In genomic region chr6:112144145-112144926, GRCh38 we compare ENCODE assay signal across 14 cellular contexts. TPM values are rescaled to one million over a fixed set of nuclear protein-coding genes. Genes with fewer than 3 reads are reported as not detected.
DNase-seq lines count a peak whose midpoint lies in the region; ATAC-seq and TF ChIP-seq lines count a peak whose summit lies in the region.
"Had no signal": no experiment of that assay in that cellular context is flagged by ENCODE, and none has a peak within 500 bp of the region (broad histone marks: within the 10 kb centered on the region; RNA-seq: fewer than 3 reads in every experiment).

No MANE protein-coding gene starts in this region.

- H3K4me2 ChIP-seq in OCI-LY7 (ENCODE audit: low read length), result peak overlapping the region; percentile 6; the same call in 1 of the 2 replicates

- BruUV-seq in OCI-LY7 (replicated peaks; lab: Mats Ljungman, UMichigan), result no TSS peak

- H3K4me1 Mint-ChIP-seq in CD8-positive, alpha-beta memory T cell, result peaks cover 2 to 8% (median 5%) of the 10 kb centered on the region in 3 donors
- H3K4me1 Mint-ChIP-seq: naive B cell had no signal

- no peaks in the 10 kb centered on the region for H4K20me1 ChIP-seq in OCI-LY7 (ENCODE audit: insufficient read depth, low read length)

- H3K9me2 ChIP-seq in OCI-LY7 (ENCODE audit: insufficient read depth, low read length), result no peaks in the 10 kb centered on the region

- H3K36me3 Mint-ChIP-seq in CD8-positive, alpha-beta memory T cell, result no peaks in the 10 kb centered on the region
- H3K36me3 Mint-ChIP-seq: naive B cell had no signal

- no peak for DNase-seq in CD8-positive, alpha-beta memory T cell
- DNase-seq in OCI-LY7 (ENCODE audit: low spot score) (no peak), NCI-H1105 treated with DMSO at 0.1 percent for 48 hours (lab: John Stamatoyannopoulos, UW) (no peak)
- DNase-seq: activated CD4-positive, alpha-beta T cell treated with anti-CD3 and anti-CD28 coated beads for 48 hours; activated effector memory CD4-positive, alpha-beta T cell treated with Interleukin-2 at 50 U/mL for 16 hours; Caco-2; naive B cell; NCI-H187 treated with DMSO at 0.1 percent for 48 hours; thyroid gland had no signal

- no peak for TF ChIP-seq EP300 in gastroesophageal sphincter (IDR thresholded peaks at IDR 0.05)

- H3K9me3 Mint-ChIP-seq in CD8-positive, alpha-beta memory T cell, result no peaks in the 10 kb centered on the region
- H3K9me3 Mint-ChIP-seq: naive B cell had no signal

- no peak for TF ChIP-seq POLR2A in gastroesophageal sphincter (IDR thresholded peaks at IDR 0.05)

- H3K9me3 ChIP-seq in CD8-positive, alpha-beta memory T cell (ENCODE audit: low read length), result no peaks in the 10 kb centered on the region
- H3K9me3 ChIP-seq in OCI-LY7 (ENCODE audit: low read length), result no peaks in the 10 kb centered on the region
- no peaks in the 10 kb centered on the region for H3K9me3 ChIP-seq in gastroesophageal sphincter
- H3K9me3 ChIP-seq: Caco-2, thyroid gland had no signal

- peaks cover 7 to 22% of the 10 kb centered on the region in 2 donors for H3K27me3 Mint-ChIP-seq in CD8-positive, alpha-beta memory T cell

- TF ChIP-seq CTCF in OCI-LY7 (conservative IDR thresholded peaks at IDR 0.05; ENCODE audit: low read length) (no peak), gastroesophageal sphincter (IDR thresholded peaks at IDR 0.05) (no peak)

- H2AFZ ChIP-seq in OCI-LY7 (ENCODE audit: low read length), result no peak overlapping the region

- H3K4me3 ChIP-seq in CD8-positive, alpha-beta memory T cell (ENCODE audit: low read length), result no peak overlapping the region
- no peak overlapping the region for H3K4me3 ChIP-seq in OCI-LY7 (ENCODE audit: low read depth, low read length, poor library complexity, severe bottlenecking)
- H3K4me3 ChIP-seq in gastroesophageal sphincter, result no peak overlapping the region
- H3K4me3 ChIP-seq: thyroid gland had no signal

- no peak overlapping the region for H3K27ac ChIP-seq in CD8-positive, alpha-beta memory T cell (ENCODE audit: low read depth, low read length)
- H3K27ac ChIP-seq in OCI-LY7 (ENCODE audit: low read depth, low read length, poor library complexity, severe bottlenecking) (no peak overlapping the region), gastroesophageal sphincter (peak overlapping the region; percentile 19 to 63 (median 58))
- H3K27ac ChIP-seq: thyroid gland had no signal

- H3K4me3 Mint-ChIP-seq in CD8-positive, alpha-beta memory T cell, result peak overlapping the region in 4 of 7 donors; percentile 6 to 50 (median 22)
- H3K4me3 Mint-ChIP-seq: naive B cell had no signal

- no peak overlapping the region for H3K27ac Mint-ChIP-seq in CD8-positive, alpha-beta memory T cell
- H3K27ac Mint-ChIP-seq: naive B cell had no signal

- H3K36me3 ChIP-seq in CD8-positive, alpha-beta memory T cell (ENCODE audit: insufficient read depth, low read length), result no peaks in the 10 kb centered on the region
- H3K36me3 ChIP-seq in OCI-LY7 (ENCODE audit: insufficient read depth, low read length) (no peaks in the 10 kb centered on the region), gastroesophageal sphincter (peaks cover 12 to 97% of the 10 kb centered on the region in 2 donors)

- no peaks in the 10 kb centered on the region for H3K27me3 ChIP-seq in CD8-positive, alpha-beta memory T cell (ENCODE audit: insufficient read depth, low read length, poor library complexity, severe bottlenecking)
- no peaks in the 10 kb centered on the region for H3K27me3 ChIP-seq in gastroesophageal sphincter
- H3K27me3 ChIP-seq: thyroid gland had no signal

- ATAC-seq in HG03520 (IDR thresholded peaks at IDR 0.05; ENCODE audit: unreplicated experiment), result peak; percentile 50
- ATAC-seq in gastroesophageal sphincter, result no peak
- no peak for ATAC-seq in GM21515 (IDR thresholded peaks at IDR 0.05; ENCODE audit: unreplicated experiment)
- no peak for ATAC-seq in HG02763 (IDR thresholded peaks at IDR 0.05; ENCODE audit: unreplicated experiment)
- no peak for ATAC-seq in GM19035 (IDR thresholded peaks at IDR 0.05; ENCODE audit: unreplicated experiment)

- POLR2A ChIA-PET in CD8-positive, alpha-beta memory T cell (lab: Charles Lee), result interaction anchor here (0.5 kb wide), 1 partner anchor 366 kb away, joined by 7 read pairs; no protein-coding TSS in a partner anchor
- POLR2A ChIA-PET in OCI-LY7 (lab: Charles Lee), result interaction anchor here (0.8 to 1.8 kb wide), 2 partner anchors 31 to 57 kb away, joined by 4 to 7 read pairs; partner anchors contain the start of genes FAM229B and TUBE1

- H3K4me1 ChIP-seq in CD8-positive, alpha-beta memory T cell (ENCODE audit: insufficient read depth, low read length), result no peaks in the 10 kb centered on the region
- H3K4me1 ChIP-seq in OCI-LY7 (ENCODE audit: insufficient read depth, low read length, poor library complexity, severe bottlenecking), result no peaks in the 10 kb centered on the region
- H3K4me1 ChIP-seq in gastroesophageal sphincter, result peaks cover 0 to 18% (median 2%) of the 10 kb centered on the region in 3 donors
- H3K4me1 ChIP-seq: Caco-2, thyroid gland had no signal

- CTCF ChIA-PET in CD8-positive, alpha-beta memory T cell (lab: Charles Lee), result no interaction called here
- CTCF ChIA-PET in OCI-LY7 (lab: Charles Lee; ENCODE audit: unreplicated experiment), result no interaction called here

- H3K79me2 ChIP-seq in OCI-LY7 (ENCODE audit: insufficient read depth, low read depth, low read length), result no peaks in the 10 kb centered on the region

- intact Hi-C loops in OCI-LY7 (cut with micrococcal nuclease; ENCODE audit: unreplicated experiment), result no loop called here

- WGBS in gastroesophageal sphincter (ENCODE audit: low coverage in 1 of 2), 2 donors, result 49 to 72% methylated on average over 4 to 5 of the region's 12 CpGs

RNA-seq across cellular contexts. Expression of gene FAM229B, which starts 56.9 kb away (rescaled TPM):
- total RNA-seq in CD8-positive, alpha-beta memory T cell, result 1 to 10 TPM; 7.2 to 8.7 TPM
- 5.5 TPM for polyA plus RNA-seq in CD8-positive, alpha-beta memory T cell
- total RNA-seq in OCI-LY7 (2014; rRNA removed; shearing (Covaris generic)), result 3.7 and 14.9 TPM in 2 replicates
- total RNA-seq in OCI-LY7 (2022), result 6.2 and 8.2 TPM in 2 replicates
- total RNA-seq in gastroesophageal sphincter, result 10 to 100 TPM in 3 of 4 donors, 1 to 10 TPM in 1; 9.5 to 26.1 (median 13.8) TPM

RNA-seq across cellular contexts. Expression of gene TUBE1, which starts 57.1 kb away (rescaled TPM):
- 10 to 100 TPM; 25.6 to 31.0 TPM for total RNA-seq in CD8-positive, alpha-beta memory T cell
- polyA plus RNA-seq in CD8-positive, alpha-beta memory T cell, result 11.8 TPM
- 27.9 and 35.6 TPM in 2 replicates for total RNA-seq in OCI-LY7 (2014; rRNA removed; shearing (Covaris generic))
- total RNA-seq in OCI-LY7 (2022) (32.6 and 35.7 TPM in 2 replicates), gastroesophageal sphincter (10 to 100 TPM; 17.5 to 58.2 (median 31.6) TPM)

Comparison
In these comparisons a context has a peak if more than half of its experiments do, and no peak if none do; other contexts are left out.
1. H3K27ac ChIP-seq: peak in gastroesophageal sphincter (4 of 4); none in CD8-positive, alpha-beta memory T cell (single experiment) and OCI-LY7 (single experiment).